ENCODE assay signal across 8 cellular contexts in the genomic region with DNA sequence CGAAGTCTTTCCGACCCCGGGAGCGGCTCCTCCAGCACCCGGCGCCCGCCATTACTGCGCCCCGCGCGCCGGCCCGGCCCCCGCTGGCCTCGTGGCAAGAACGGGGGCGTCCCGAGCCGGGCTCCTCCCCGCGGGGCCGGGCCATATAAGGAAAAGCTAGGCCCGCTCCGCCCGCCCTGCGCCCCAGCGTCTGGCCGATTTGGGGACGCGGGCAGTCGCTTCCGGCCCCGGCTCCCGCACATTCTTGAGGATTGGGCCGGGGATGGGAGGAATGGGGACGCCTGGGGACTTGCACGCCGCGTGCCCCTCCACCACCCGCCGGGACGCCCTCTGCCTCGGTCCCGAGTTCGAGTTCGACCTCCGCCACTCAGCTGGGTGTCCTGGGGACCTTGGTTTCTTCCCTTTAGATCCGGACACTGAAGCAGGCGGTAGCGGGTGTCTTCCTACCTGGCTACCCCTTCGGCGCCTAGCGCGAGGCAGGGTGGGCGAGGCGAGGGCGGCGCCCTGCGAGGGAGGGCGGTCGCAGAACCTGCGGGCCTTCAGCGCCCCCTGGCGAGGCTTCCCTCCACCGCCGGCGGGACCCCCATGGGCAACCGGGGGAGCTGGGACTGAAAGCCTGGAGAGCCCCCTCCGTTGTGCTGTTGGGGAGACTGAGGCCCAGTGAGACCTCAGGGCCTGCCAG. TPM values are rescaled to one million over a fixed set of nuclear protein-coding genes. Genes with fewer than 3 reads are reported as not detected.
DNase-seq lines count a peak whose midpoint lies in the region; ATAC-seq and TF ChIP-seq lines count a peak whose summit lies in the region.

No MANE protein-coding gene starts in this region.

- no peak overlapping the region for H4K8ac ChIP-seq in neuronal stem cell (ENCODE audit: low read depth, low read length)

- peak overlapping the region; percentile 33 for H2BK120ac ChIP-seq in neuronal stem cell (ENCODE audit: low read depth, low read length)

- H3K79me1 ChIP-seq in neuronal stem cell (ENCODE audit: low read depth, low read length): peaks cover 3% of the 10 kb centered on the region

- no peak overlapping the region for H2BK12ac ChIP-seq in neuronal stem cell (ENCODE audit: low read length)

- H3K36me3 ChIP-seq in neuronal stem cell (replicated peaks in 1 of 2; ENCODE audit: control insufficient read depth in 2 of 2, insufficient read depth in 2 of 2, low read length in 2 of 2): peaks cover 9 to 26% of the 10 kb centered on the region in 2 donors

- TF ChIP-seq CTCF in foreskin keratinocyte (conservative IDR thresholded peaks at IDR 0.05): peak; percentile 83

- H2BK5ac ChIP-seq in neuronal stem cell (ENCODE audit: low read length): peak overlapping the region; percentile 55

- H3K14ac ChIP-seq in neuronal stem cell (ENCODE audit: low read length): no peak overlapping the region

- H3K23ac ChIP-seq in neuronal stem cell (ENCODE audit: low read depth, low read length, poor library complexity): peak overlapping the region; percentile 76

- H3K27ac ChIP-seq in foreskin keratinocyte (peak overlapping the region; percentile 63), neuronal stem cell (replicated peaks; ENCODE audit: low read length) (peak overlapping the region; percentile 29)

- ATAC-seq in GM18517 (IDR thresholded peaks at IDR 0.05; ENCODE audit: unreplicated experiment) (peak; percentile 47), HG03039 (IDR thresholded peaks at IDR 0.05; ENCODE audit: unreplicated experiment) (peak; percentile 46), foreskin keratinocyte (no peak)

- no peaks in the 10 kb centered on the region for H3K9me3 ChIP-seq in neuronal stem cell (replicated peaks in 1 of 2; ENCODE audit: control insufficient read depth in 2 of 2, insufficient read depth in 1 of 2, low read depth in 1 of 2, low read length in 2 of 2)

- peak overlapping the region; percentile 59 for H4K91ac ChIP-seq in neuronal stem cell (ENCODE audit: low read depth, low read length, poor library complexity)

- H3K4me1 ChIP-seq in foreskin keratinocyte: peaks cover 14% of the 10 kb centered on the region
- H3K4me1 ChIP-seq in neuronal stem cell (ENCODE audit: control insufficient read depth in 2 of 2, insufficient read depth in 1 of 2, low read depth in 1 of 2, low read length in 2 of 2): peaks cover 8 to 29% of the 10 kb centered on the region in 2 donors

- H3K27me3 ChIP-seq in foreskin keratinocyte: no peaks in the 10 kb centered on the region
- no peaks in the 10 kb centered on the region for H3K27me3 ChIP-seq in neuronal stem cell (ENCODE audit: control insufficient read depth in 3 of 3, insufficient read depth in 3 of 3, low read depth in 1 of 3, low read length in 3 of 3)

- H3K4ac ChIP-seq in neuronal stem cell (ENCODE audit: low read length): no peak overlapping the region

- peak overlapping the region; percentile 68 for H2BK15ac ChIP-seq in neuronal stem cell (ENCODE audit: low read length)

- WGBS in neuronal stem cell (ENCODE audit: extremely low coverage in 2 of 2, insufficient read length in 2 of 2, insufficient replicate concordance in 1 of 2), 2 donors: no CpG with 5 or more reads among the region's 69 CpGs

- H3K4me2 ChIP-seq in neuronal stem cell (ENCODE audit: insufficient read depth, low read length, poor library complexity, severe bottlenecking): peak overlapping the region; percentile 79

- peak overlapping the region; percentile 85 for H2AK5ac ChIP-seq in neuronal stem cell (ENCODE audit: low read depth, low read length)

- peak overlapping the region in 1 of 2 donors; percentile 83 for H3K4me3 ChIP-seq in neuronal stem cell (ENCODE audit: low read length in 2 of 2)

- DNase-seq in RPMI7951 (ENCODE audit: low read depth) (peak; percentile 78), activated gamma-delta T cell treated with Interleukin-2 at 50 U/mL for 16 hours (peak; percentile 84), foreskin keratinocyte (no peak), neuronal stem cell (ENCODE audit: low spot score) (peak; percentile 61), superior temporal gyrus (ENCODE audit: extremely low spot score) (peak; percentile 80), NCI-H187 (lab: John Stamatoyannopoulos, UW) (no peak)

- H3K9ac ChIP-seq in neuronal stem cell (ENCODE audit: low read depth, low read length, poor library complexity): peak overlapping the region; percentile 82

- peak overlapping the region; percentile 95 for H3K18ac ChIP-seq in neuronal stem cell (ENCODE audit: low read length)

- H2AFZ ChIP-seq in neuronal stem cell (ENCODE audit: low read length): no peak overlapping the region

RNA-seq across cellular contexts. Expression of a gene that starts 3.8 kb away (rescaled TPM):
- total RNA-seq in RPMI7951 (2014; rRNA removed; shearing (Covaris generic)): 53.9 and 72.3 TPM in 2 replicates
- total RNA-seq in foreskin keratinocyte: 214 and 236 TPM in 2 replicates
- polyA plus RNA-seq in foreskin keratinocyte: 186 and 201 TPM in 2 replicates
- polyA plus RNA-seq in neuronal stem cell (2013, experiment 1 of 2): 25.4 TPM
- polyA plus RNA-seq in neuronal stem cell (2013, experiment 2 of 2): 25.4 TPM

RNA-seq across cellular contexts. Expression of a gene that starts 22.4 kb away (rescaled TPM):
- 26.2 and 28.1 TPM in 2 replicates for total RNA-seq in RPMI7951 (2014; rRNA removed; shearing (Covaris generic))
- total RNA-seq in foreskin keratinocyte: 5.7 and 15.5 TPM in 2 replicates
- 10.7 and 32.2 TPM in 2 replicates for polyA plus RNA-seq in foreskin keratinocyte
- 44.6 TPM for polyA plus RNA-seq in neuronal stem cell (2013, experiment 1 of 2)
- polyA plus RNA-seq in neuronal stem cell (2013, experiment 2 of 2): 40.6 TPM

RNA-seq across cellular contexts. Expression of a gene that starts 37.8 kb away (rescaled TPM):
- total RNA-seq in RPMI7951 (2014; rRNA removed; shearing (Covaris generic)): 0.12 and 0.29 TPM in 2 replicates
- total RNA-seq in foreskin keratinocyte: 1.3 TPM in 2 replicates
- 1.1 and 1.3 TPM in 2 replicates for polyA plus RNA-seq in foreskin keratinocyte
- polyA plus RNA-seq in neuronal stem cell (2013, experiment 1 of 2): 4.8 TPM
- polyA plus RNA-seq in neuronal stem cell (2013, experiment 2 of 2): 4.6 TPM

RNA-seq across cellular contexts. Expression of a gene that starts 55.4 kb away (rescaled TPM):
- 0.12 TPM in 1 of 2 replicates, not detected in the other for total RNA-seq in RPMI7951 (2014; rRNA removed; shearing (Covaris generic))
- total RNA-seq in foreskin keratinocyte: 0.71 and 0.92 TPM in 2 replicates
- polyA plus RNA-seq in foreskin keratinocyte: 0.65 and 0.84 TPM in 2 replicates
- polyA plus RNA-seq in neuronal stem cell (2013, experiment 1 of 2): 12.3 TPM
- 11.3 TPM for polyA plus RNA-seq in neuronal stem cell (2013, experiment 2 of 2)

Comparison
In these comparisons a context has a peak if more than half of its experiments do, and no peak if none do; other contexts are left out.
1. DNase-seq: peak in RPMI7951 (single experiment), activated gamma-delta T cell treated with Interleukin-2 at 50 U/mL for 16 hours (single experiment), neuronal stem cell (single experiment) and superior temporal gyrus (single experiment); none in foreskin keratinocyte (0 of 2) and NCI-H187 (0 of 2).